ENCODE assay signal across 26 cellular contexts in genomic region chr3:172268896-172269295, GRCh38.
"Had no signal": no experiment of that assay in that cellular context is flagged by ENCODE, and none has a peak within 500 bp of the region (broad histone marks: within the 10 kb centered on the region; RNA-seq: fewer than 3 reads in every experiment).

No MANE protein-coding gene starts in this region.

- H3K4me3 ChIP-seq: body of pancreas, esophagus muscularis mucosa, gastrocnemius medialis, uterus had no signal

- H3K9me3 ChIP-seq: body of pancreas, esophagus muscularis mucosa, gastrocnemius medialis, uterus had no signal

- H3K27me3 ChIP-seq: body of pancreas, esophagus muscularis mucosa, gastrocnemius medialis, uterus had no signal

- H3K9ac ChIP-seq: parathyroid adenoma had no signal

- H3K27ac ChIP-seq: body of pancreas, esophagus muscularis mucosa, gastrocnemius medialis, parathyroid adenoma, uterus, WERI-Rb-1 had no signal

- ATAC-seq: activated CD4-positive, CD25-positive, alpha-beta regulatory T cell treated with anti-CD3 and anti-CD28 coated beads, Interleukin-2, amount 50 U/mL, for 24 hours; body of pancreas; gastrocnemius medialis; left colon; naive thymus-derived CD8-positive, alpha-beta T cell had no signal

- H2AFZ ChIP-seq: parathyroid adenoma had no signal

- H3K36me3 ChIP-seq: uterus, WERI-Rb-1 had no signal

- H3K4me1 ChIP-seq: body of pancreas had no signal

- DNase-seq: activated CD4-positive, alpha-beta T cell treated with anti-CD3 and anti-CD28 coated beads for 48 hours; activated CD4-positive, alpha-beta T cell treated with anti-CD3 and anti-CD28 coated beads, Interleukin-2, amount 50 U/mL, for 48 hours; activated CD8-positive, alpha-beta memory T cell treated with anti-CD3 and anti-CD28 coated beads for 24 hours; activated effector memory CD4-positive, alpha-beta T cell treated with anti-CD3 and anti-CD28 coated beads, Interleukin-2, amount 50 U/mL, for 16 hours; activated naive CD4-positive, alpha-beta T cell treated with anti-CD3 and anti-CD28 coated beads, Interleukin-2, amount 50 U/mL, for 16 hours; activated T-cell treated with anti-CD3 and anti-CD28 coated beads, Interleukin-2, amount 50 U/mL, for 1 hour; anterior cingulate cortex; body of pancreas; caudate nucleus; endodermal cell; gastrocnemius medialis; glutamatergic neuron; islet precursor cell; left colon; naive thymus-derived CD8-positive, alpha-beta T cell; nucleus accumbens; right cardiac atrium; stimulated activated CD4-positive, alpha-beta T cell treated with anti-CD3 and anti-CD28 coated beads, Interleukin-2, amount 100 ng/mL, for 48 hours; substantia nigra; SW 1271; T-helper 9 cell; uterus; WERI-Rb-1 had no signal
